In the genomic region with DNA sequence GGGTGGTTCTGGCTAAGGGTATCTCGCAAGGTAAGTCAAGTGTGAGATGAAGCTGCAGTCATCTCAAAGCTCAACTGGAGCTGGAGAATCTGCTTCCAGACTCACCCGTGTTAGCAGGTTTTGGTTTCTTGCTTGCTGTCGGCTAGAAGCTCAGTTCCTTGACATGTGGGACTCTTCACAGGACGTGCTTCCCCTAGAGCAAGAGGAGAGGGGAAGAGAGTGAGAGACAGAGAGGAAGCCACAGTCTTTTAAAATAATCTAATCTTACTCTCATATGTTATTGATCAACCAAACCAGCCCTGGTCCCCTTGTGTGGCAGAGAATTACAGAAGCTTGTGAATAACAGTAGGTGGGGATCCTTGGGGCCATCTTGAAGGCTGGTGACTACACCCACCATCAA, we compare ENCODE assay signal across 10 cellular contexts.
DNase-seq lines count a peak whose midpoint lies in the region; ATAC-seq and TF ChIP-seq lines count a peak whose summit lies in the region.
"Had no signal": no experiment of that assay in that cellular context is flagged by ENCODE, and none has a peak within 500 bp of the region (broad histone marks: within the 10 kb centered on the region; RNA-seq: fewer than 3 reads in every experiment).

No MANE protein-coding gene starts in this region.

- H3K27me3 ChIP-seq in breast epithelium, result no peaks in the 10 kb centered on the region
- H3K27me3 ChIP-seq in adipocyte (replicated peaks; ENCODE audit: control insufficient read depth, insufficient read depth, low read length), result no peaks in the 10 kb centered on the region
- no peaks in the 10 kb centered on the region for H3K27me3 ChIP-seq in thyroid gland
- H3K27me3 ChIP-seq: BLaER1, body of pancreas had no signal

- no TSS peak for BruUV-seq in MCF 10A (replicated peaks; lab: Mats Ljungman, UMichigan)

- DNase-seq in breast epithelium (ENCODE audit: low spot score in 2 of 2) (no peak), MCF 10A (ENCODE audit: unreplicated experiment) (no peak), adipocyte (ENCODE audit: low read depth) (peak; percentile 44), thyroid gland (no peak), AG08396 (ENCODE audit: low spot score) (no peak), SHP77 treated with DMSO at 0.1 percent for 48 hours (lab: John Stamatoyannopoulos, UW) (no peak), NCI-H510A (lab: John Stamatoyannopoulos, UW) (no peak)

- H3K4me3 ChIP-seq in breast epithelium, result no peak overlapping the region
- no peak overlapping the region for H3K4me3 ChIP-seq in adipocyte (ENCODE audit: low read length)
- no peak overlapping the region for H3K4me3 ChIP-seq in thyroid gland (replicated peaks in 1 of 3)
- H3K4me3 ChIP-seq: BLaER1, body of pancreas had no signal

- H3K36me3 Mint-ChIP-seq in MCF 10A (ENCODE audit: insufficient read depth, unreplicated experiment), result no peaks in the 10 kb centered on the region

- POLR2A ChIA-PET in MCF 10A (lab: Yijun Ruan, JAX), result interaction anchor here (0.5 to 3.4 kb wide), 13 partner anchors 14 to 564 kb away, joined by 3 to 21 read pairs (median 3); no protein-coding TSS in a partner anchor

- no peaks in the 10 kb centered on the region for H3K36me3 ChIP-seq in breast epithelium
- no peaks in the 10 kb centered on the region for H3K36me3 ChIP-seq in adipocyte (ENCODE audit: control insufficient read depth, insufficient read depth, low read length, severe bottlenecking)
- no peaks in the 10 kb centered on the region for H3K36me3 ChIP-seq in thyroid gland
- H3K36me3 ChIP-seq: BLaER1 had no signal

- H3K4me1 Mint-ChIP-seq in MCF 10A (ENCODE audit: insufficient read depth, unreplicated experiment), result no peaks in the 10 kb centered on the region

- H3K4me3 Mint-ChIP-seq in MCF 10A (ENCODE audit: unreplicated experiment), result no peak overlapping the region

- H3K27ac Mint-ChIP-seq in MCF 10A (ENCODE audit: low read depth, unreplicated experiment), result no peak overlapping the region

- H3K4me1 ChIP-seq in breast epithelium (peaks cover 0 to 8% of the 10 kb centered on the region in 2 donors), adipocyte (ENCODE audit: control insufficient read depth, insufficient read depth, low read length) (peaks cover 25% of the 10 kb centered on the region), thyroid gland (peaks cover 8 to 22% of the 10 kb centered on the region in 2 donors)

- peak; percentile 48 for ATAC-seq in HG02885 (IDR thresholded peaks at IDR 0.05; ENCODE audit: poor library complexity, unreplicated experiment)

- no peak for TF ChIP-seq POLR2A in breast epithelium (IDR thresholded peaks at IDR 0.05)
- no peak for TF ChIP-seq POLR2A in thyroid gland (IDR thresholded peaks at IDR 0.05)

- WGBS in thyroid gland, 2 donors, result 58 to 62% methylated on average over 4 of the region's 4 CpGs

- CTCF ChIA-PET in MCF 10A (lab: Yijun Ruan, JAX), result interaction anchor here (0.5 to 9.7 kb wide), 75 partner anchors 8 to 1262 kb away, joined by 3 to 266 read pairs (median 4); no protein-coding TSS in a partner anchor

- TF ChIP-seq CTCF in breast epithelium (IDR thresholded peaks at IDR 0.05), result no peak
- TF ChIP-seq CTCF in MCF 10A (IDR thresholded peaks at IDR 0.05; ENCODE audit: unreplicated experiment), result no peak
- TF ChIP-seq CTCF in thyroid gland (IDR thresholded peaks at IDR 0.05), result no peak

- H3K27me3 Mint-ChIP-seq in MCF 10A (ENCODE audit: insufficient read depth, unreplicated experiment), result peaks cover 13% of the 10 kb centered on the region

- intact Hi-C loops in breast epithelium (cut with DNase I; ENCODE audit: low total_unique reads), result no loop called here
- intact Hi-C loops in MCF 10A (cut with micrococcal nuclease), result loop anchor here (1.0 to 2.0 kb wide), 4 partner anchors 46 to 554 kb away; no protein-coding TSS in a partner anchor
- intact Hi-C loops in thyroid gland (cut with DNase I), result loop anchor here (5.0 to 10.0 kb wide), 2 partner anchors 506 to 553 kb away; no protein-coding TSS in a partner anchor

- H3K9me3 Mint-ChIP-seq in MCF 10A (ENCODE audit: unreplicated experiment), result no peaks in the 10 kb centered on the region

- no peak overlapping the region for H3K9ac ChIP-seq in adipocyte (ENCODE audit: low read length)
- H3K9ac ChIP-seq: BLaER1 had no signal

- H3K9me3 ChIP-seq in breast epithelium (no peaks in the 10 kb centered on the region), adipocyte (ENCODE audit: control insufficient read depth, low read length) (no peaks in the 10 kb centered on the region), thyroid gland (no peaks in the 10 kb centered on the region)
- H3K9me3 ChIP-seq: BLaER1, body of pancreas had no signal

- H3K27ac ChIP-seq in breast epithelium (peak overlapping the region; percentile 51 to 52), thyroid gland (peak overlapping the region in 2 of 3 donors; percentile 14 to 21)
- H3K27ac ChIP-seq: BLaER1 had no signal
